ENCODE assay signal across 8 cellular contexts in genomic region chr17:7308625-7309433, GRCh38. TPM values are rescaled to one million over a fixed set of nuclear protein-coding genes. Genes with fewer than 3 reads are reported as not detected.
DNase-seq lines count a peak whose midpoint lies in the region; ATAC-seq and TF ChIP-seq lines count a peak whose summit lies in the region.

No MANE protein-coding gene starts in this region.

- TF ChIP-seq CTCF in SK-N-SH (IDR thresholded peaks at IDR 0.05) (no peak), osteoblast (IDR thresholded peaks at IDR 0.05; ENCODE audit: extremely low read depth, low read depth, low read length) (no peak), thoracic aorta (IDR thresholded peaks at IDR 0.05) (no peak)

- no peaks in the 10 kb centered on the region for H3K9me3 ChIP-seq in SK-N-SH
- H3K9me3 ChIP-seq in osteoblast (ENCODE audit: low read depth, low read length): no peaks in the 10 kb centered on the region
- no peaks in the 10 kb centered on the region for H3K9me3 ChIP-seq in thoracic aorta

- H4K20me1 ChIP-seq in SK-N-SH (ENCODE audit: insufficient read depth) (peaks cover 55% of the 10 kb centered on the region), osteoblast (ENCODE audit: insufficient read depth, low read length) (peaks cover 53% of the 10 kb centered on the region)

- 1% methylated on average over 12 of the region's 14 CpGs for WGBS in SK-N-SH (ENCODE audit: low lambda C conversion rate)

- peak; percentile 48 to 50 for ATAC-seq in activated naive CD4-positive, alpha-beta T cell treated with anti-CD3 and anti-CD28 coated beads, Interleukin-2, amount 50 U/mL, for 72 hours
- ATAC-seq in thoracic aorta (ENCODE audit: insufficient number of reproducible peaks, low FRiP score, low read depth): peak; percentile 29
- ATAC-seq in GM21576 (IDR thresholded peaks at IDR 0.05; ENCODE audit: unreplicated experiment): no peak

- CTCF ChIA-PET in SK-N-SH (lab: Yijun Ruan, JAX): interaction anchor here (0.6 to 2.6 kb wide), 6 partner anchors 12 to 603 kb away, joined by 3 to 7 read pairs (median 4); partner anchors contain the start of gene SLC2A4

- H3K27me3 ChIP-seq in SK-N-SH (ENCODE audit: insufficient read depth) (no peaks in the 10 kb centered on the region), osteoblast (ENCODE audit: insufficient read depth, low read length) (no peaks in the 10 kb centered on the region), thoracic aorta (replicated peaks; ENCODE audit: insufficient read depth) (no peaks in the 10 kb centered on the region)

- TF ChIP-seq EP300 in SK-N-SH (IDR thresholded peaks at IDR 0.05; ENCODE audit: borderline replicate concordance in 1 of 2, low read depth in 1 of 2, low read length in 1 of 2): no peak

- POLR2A ChIA-PET in SK-N-SH (lab: Yijun Ruan, JAX): interaction anchor here (0.7 to 1.2 kb wide), 4 partner anchors 9 to 89 kb away, joined by 3 to 6 read pairs (median 4); partner anchors contain the start of genes DLG4 and GABARAP

- TF ChIP-seq RAD21 in SK-N-SH (IDR thresholded peaks at IDR 0.05; ENCODE audit: low read length): no peak

- H3K4me2 ChIP-seq in SK-N-SH: peak overlapping the region; percentile 90
- H3K4me2 ChIP-seq in osteoblast (ENCODE audit: insufficient read depth, low read length): peak overlapping the region; percentile 73

- peak overlapping the region; percentile 76 to 79 for H3K4me3 ChIP-seq in SK-N-SH (ENCODE audit: low read depth in 2 of 2, low read length in 1 of 2)
- H3K4me3 ChIP-seq in osteoblast (ENCODE audit: insufficient read depth, low read length): peak overlapping the region; percentile 75
- peak overlapping the region; percentile 78 for H3K4me3 ChIP-seq in thoracic aorta

- H3K4me1 ChIP-seq in SK-N-SH (ENCODE audit: control insufficient read depth in 1 of 2, insufficient read depth in 2 of 2, low read depth in 1 of 2, low read length in 1 of 2) (peaks cover 18 to 34% of the 10 kb centered on the region in 2 experiments), osteoblast (ENCODE audit: insufficient read depth, low read length) (peaks cover 27% of the 10 kb centered on the region), thoracic aorta (ENCODE audit: control insufficient read depth in 1 of 2, low read depth in 2 of 2) (peaks cover 17 to 46% of the 10 kb centered on the region in 2 donors)

- no peaks in the 10 kb centered on the region for H3K9me3 Mint-ChIP-seq in activated naive CD4-positive, alpha-beta T cell treated with anti-CD3 and anti-CD28 coated beads, Interleukin-2, amount 50 U/mL, for 72 hours

- peaks cover 35 to 44% of the 10 kb centered on the region in 2 donors for H3K36me3 Mint-ChIP-seq in activated naive CD4-positive, alpha-beta T cell treated with anti-CD3 and anti-CD28 coated beads, Interleukin-2, amount 50 U/mL, for 72 hours

- H3K9me2 ChIP-seq in SK-N-SH: no peaks in the 10 kb centered on the region

- peak overlapping the region; percentile 93 for H3K9ac ChIP-seq in SK-N-SH

- H3K79me2 ChIP-seq in SK-N-SH (ENCODE audit: insufficient read depth) (peaks cover 61% of the 10 kb centered on the region), osteoblast (ENCODE audit: insufficient read depth, low read length) (peaks cover 60% of the 10 kb centered on the region)

- H3K27ac ChIP-seq in SK-N-SH (ENCODE audit: low read depth in 2 of 2, low read length in 1 of 2): peak overlapping the region; percentile 83 to 91
- H3K27ac ChIP-seq in osteoblast (ENCODE audit: low read depth, low read length): peak overlapping the region; percentile 54
- peak overlapping the region; percentile 97 to 98 for H3K27ac ChIP-seq in thoracic aorta

- peaks cover 41 to 45% of the 10 kb centered on the region in 2 experiments for H3K36me3 ChIP-seq in SK-N-SH (replicated peaks in 1 of 2; ENCODE audit: control insufficient read depth in 1 of 2, insufficient read depth in 2 of 2, low read length in 1 of 2)
- peaks cover 44% of the 10 kb centered on the region for H3K36me3 ChIP-seq in osteoblast (ENCODE audit: insufficient read depth, low read length)
- H3K36me3 ChIP-seq in thoracic aorta: peaks cover 43% of the 10 kb centered on the region

- no peak overlapping the region for H2AFZ ChIP-seq in SK-N-SH (ENCODE audit: low read depth)
- no peak overlapping the region for H2AFZ ChIP-seq in osteoblast (ENCODE audit: low read length)

- H3F3A ChIP-seq in SK-N-SH (replicated peaks; ENCODE audit: insufficient read depth): peaks cover 59% of the 10 kb centered on the region

- DNase-seq in GM03348 (ENCODE audit: low spot score): peak; percentile 82
- peak; percentile 85 for DNase-seq in M059J (ENCODE audit: low read depth)
- peak; percentile 77 for DNase-seq in SK-N-SH
- peak; percentile 77 to 83 for DNase-seq in activated naive CD4-positive, alpha-beta T cell treated with anti-CD3 and anti-CD28 coated beads, Interleukin-2, amount 50 U/mL, for 72 hours (ENCODE audit: low spot score in 2 of 2)
- peak; percentile 63 for DNase-seq in globus pallidus (ENCODE audit: low spot score)
- DNase-seq in osteoblast (ENCODE audit: insufficient read length, low spot score, missing footprints): peak; percentile 99
- no peak for DNase-seq in thoracic aorta (ENCODE audit: low spot score)

- peak overlapping the region; percentile 93 to 96 for H3K27ac Mint-ChIP-seq in activated naive CD4-positive, alpha-beta T cell treated with anti-CD3 and anti-CD28 coated beads, Interleukin-2, amount 50 U/mL, for 72 hours

TF ChIP-seq in SK-N-SH, 30 proteins besides CTCF, POLR2A, EP300 and RAD21 (continues in another document):
- TF ChIP-seq SIN3A (IDR thresholded peaks at IDR 0.05; ENCODE audit: borderline replicate concordance, low read depth, low read length): peak; percentile 39; the same call in 1 of the 2 replicates
- peak; percentile 80; the same call in 1 of the 2 replicates for TF ChIP-seq TAF1 (IDR thresholded peaks at IDR 0.05; ENCODE audit: borderline replicate concordance, low read depth, low read length)
- peak; percentile 73 for TF ChIP-seq POLR2AphosphoS5 (IDR thresholded peaks at IDR 0.05; ENCODE audit: low read depth, low read length)
- no peak for TF ChIP-seq GABPA (IDR thresholded peaks at IDR 0.05; ENCODE audit: low read depth)
- TF ChIP-seq NFIC (IDR thresholded peaks at IDR 0.05; ENCODE audit: borderline replicate concordance): peak; percentile 4; the same call in 1 of the 2 replicates
- TF ChIP-seq MXI1 (IDR thresholded peaks at IDR 0.05; ENCODE audit: low read depth, low read length): peak; percentile 2; the same call in 1 of the 2 replicates
- no peak for TF ChIP-seq PBX3 (IDR thresholded peaks at IDR 0.05)
- no peak for TF ChIP-seq RXRA (IDR thresholded peaks at IDR 0.05; ENCODE audit: borderline replicate concordance, low read depth)
- no peak for TF ChIP-seq FOSL2 (IDR thresholded peaks at IDR 0.05; ENCODE audit: borderline replicate concordance, low read depth)
- no peak for TF ChIP-seq EZH2phosphoT487 (IDR thresholded peaks at IDR 0.05; ENCODE audit: borderline replicate concordance, low read depth)

RNA-seq across cellular contexts. Expression of gene EIF5A, which starts 1.4 kb away (rescaled TPM):
- 428 and 432 TPM in 2 replicates for total RNA-seq in M059J (2014; rRNA removed; shearing (Covaris generic))
- polyA plus RNA-seq in SK-N-SH (2012; rRNA removed): 711 and 971 TPM in 2 replicates
- polyA plus RNA-seq in SK-N-SH (2012; cell fraction: cytosol; rRNA removed): 580 and 792 TPM in 2 replicates
- 284 and 445 TPM in 2 replicates for polyA plus RNA-seq in SK-N-SH (2012; cell fraction: nucleus; rRNA removed)
- total RNA-seq in activated naive CD4-positive, alpha-beta T cell treated with anti-CD3 and anti-CD28 coated beads, Interleukin-2, amount 50 U/mL, for 72 hours: 100 to 1,000 TPM; 493 to 836 TPM
- total RNA-seq in osteoblast: 436 and 491 TPM in 2 replicates
- total RNA-seq in thoracic aorta: 100 to 1,000 TPM; 118 to 130 TPM

RNA-seq across cellular contexts. Expression of gene GPS2, which starts 6.3 kb away (rescaled TPM):
- total RNA-seq in M059J (2014; rRNA removed; shearing (Covaris generic)): 94.3 and 118 TPM in 2 replicates
- 67.0 and 102 TPM in 2 replicates for polyA plus RNA-seq in SK-N-SH (2012; rRNA removed)
- polyA plus RNA-seq in SK-N-SH (2012; cell fraction: cytosol; rRNA removed): 75.9 and 78.5 TPM in 2 replicates
- 216 and 229 TPM in 2 replicates for polyA plus RNA-seq in SK-N-SH (2012; cell fraction: nucleus; rRNA removed)
- total RNA-seq in activated naive CD4-positive, alpha-beta T cell treated with anti-CD3 and anti-CD28 coated beads, Interleukin-2, amount 50 U/mL, for 72 hours: 10 to 100 TPM; 36.3 to 48.6 TPM
- total RNA-seq in osteoblast (46.9 and 48.1 TPM in 2 replicates), thoracic aorta (10 to 100 TPM; 66.5 to 100.0 TPM)

RNA-seq across cellular contexts. Expression of gene YBX2, which starts 14.4 kb away (rescaled TPM):
- 0.39 and 0.79 TPM in 2 replicates for total RNA-seq in M059J (2014; rRNA removed; shearing (Covaris generic))
- 0.36 and 0.54 TPM in 2 replicates for polyA plus RNA-seq in SK-N-SH (2012; rRNA removed)
- 0.31 and 0.41 TPM in 2 replicates for polyA plus RNA-seq in SK-N-SH (2012; cell fraction: cytosol; rRNA removed)
- 1.9 and 2.0 TPM in 2 replicates for polyA plus RNA-seq in SK-N-SH (2012; cell fraction: nucleus; rRNA removed)
- total RNA-seq in activated naive CD4-positive, alpha-beta T cell treated with anti-CD3 and anti-CD28 coated beads, Interleukin-2, amount 50 U/mL, for 72 hours: 1 to 10 TPM in 1 of 2 donors, under 1 TPM in 1; 0.18 to 1.7 TPM
- under 0.01 TPM in 1 of 2 replicates, not detected in the other for total RNA-seq in osteoblast
- not detected for total RNA-seq in thoracic aorta

RNA-seq across cellular contexts. Expression of gene NEURL4, which starts 20.3 kb away (rescaled TPM):
- 3.6 and 8.0 TPM in 2 replicates for total RNA-seq in M059J (2014; rRNA removed; shearing (Covaris generic))
- polyA plus RNA-seq in SK-N-SH (2012; rRNA removed): 20.7 and 22.1 TPM in 2 replicates
- polyA plus RNA-seq in SK-N-SH (2012; cell fraction: cytosol; rRNA removed): 4.9 and 7.6 TPM in 2 replicates
- 156 and 173 TPM in 2 replicates for polyA plus RNA-seq in SK-N-SH (2012; cell fraction: nucleus; rRNA removed)
- total RNA-seq in activated naive CD4-positive, alpha-beta T cell treated with anti-CD3 and anti-CD28 coated beads, Interleukin-2, amount 50 U/mL, for 72 hours: 10 to 100 TPM; 24.8 to 32.7 TPM
- total RNA-seq in osteoblast (14.7 and 18.8 TPM in 2 replicates), thoracic aorta (10 to 100 TPM; 24.4 to 45.3 TPM)

RNA-seq across cellular contexts. Expression of gene SLC2A4, which starts 27.3 kb away (rescaled TPM):
- 0.44 TPM in 1 of 2 replicates, not detected in the other for total RNA-seq in M059J (2014; rRNA removed; shearing (Covaris generic))
- polyA plus RNA-seq in SK-N-SH (2012; rRNA removed): 0.44 and 0.54 TPM in 2 replicates
- 0.14 and 0.24 TPM in 2 replicates for polyA plus RNA-seq in SK-N-SH (2012; cell fraction: cytosol; rRNA removed)
- polyA plus RNA-seq in SK-N-SH (2012; cell fraction: nucleus; rRNA removed): 0.83 and 1.3 TPM in 2 replicates
- under 1 TPM in 1 of 2 donors, not detected in 1; 0.51 TPM for total RNA-seq in activated naive CD4-positive, alpha-beta T cell treated with anti-CD3 and anti-CD28 coated beads, Interleukin-2, amount 50 U/mL, for 72 hours
- total RNA-seq in osteoblast (under 0.01 and 0.29 TPM in 2 replicates), thoracic aorta (1 to 10 TPM; 1.2 to 7.7 TPM)
